ENCODE assay signal across 31 cellular contexts in genomic region chr11:93940395-93940794, GRCh38.
"Had no signal": no experiment of that assay in that cellular context is flagged by ENCODE, and none has a peak within 500 bp of the region (broad histone marks: within the 10 kb centered on the region; RNA-seq: fewer than 3 reads in every experiment).

No MANE protein-coding gene starts in this region.

- H3K4me3 ChIP-seq: gastrocnemius medialis, heart left ventricle had no signal

- H3K36me3 Mint-ChIP-seq: activated naive CD4-positive, alpha-beta T cell treated with anti-CD3 and anti-CD28 coated beads, Interleukin-2, amount 10 ng/mL, durations not matched to agents 7 days and 5 days; activated naive CD8-positive, alpha-beta T cell had no signal

- H3K9me3 Mint-ChIP-seq: activated CD4-positive, alpha-beta memory T cell treated with anti-CD3 and anti-CD28 coated beads, Interleukin-2, amount 10 ng/mL, durations not matched to agents 7 days and 5 days; activated CD4-positive, alpha-beta T cell treated with anti-CD3 and anti-CD28 coated beads, Interleukin-2, amount 10 ng/mL, durations not matched to agents 24 days and 14 days; activated naive CD4-positive, alpha-beta T cell treated with anti-CD3 and anti-CD28 coated beads, Interleukin-2, amount 10 ng/mL, durations not matched to agents 7 days and 5 days; activated T-cell treated with anti-CD3 and anti-CD28 coated beads, Interleukin-2, amount 50 U/mL, for 24 hours; activated T-cell treated with anti-CD3 and anti-CD28 coated beads, Interleukin-2, amount 50 U/mL, for 72 hours; T-helper 2 cell treated with Interferon-gamma antibody and Interleukin-4, amounts not matched to agents 5 μg/mL and 100 μg/mL, for 36 hours had no signal

- DNase-seq: activated CD4-positive, alpha-beta memory T cell treated with anti-CD3 and anti-CD28 coated beads, Interleukin-2, amount 10 ng/mL, durations not matched to agents 7 days and 5 days; activated CD4-positive, alpha-beta T cell treated with anti-CD3 and anti-CD28 coated beads for 36 hours; activated CD4-positive, alpha-beta T cell treated with anti-CD3 and anti-CD28 coated beads, Interleukin-2, amount 10 ng/mL, durations not matched to agents 24 days and 14 days; activated CD4-positive, CD25-positive, alpha-beta regulatory T cell; activated CD4-positive, CD25-positive, alpha-beta regulatory T cell treated with anti-CD3 and anti-CD28 coated beads, Interleukin-2, amount 50 U/mL, for 72 hours; activated CD8-positive, alpha-beta memory T cell treated with anti-CD3 and anti-CD28 coated beads, Interleukin-2, amount 50 U/mL, for 48 hours; activated gamma-delta T cell; activated naive CD4-positive, alpha-beta T cell; activated naive CD4-positive, alpha-beta T cell treated with anti-CD3 and anti-CD28 coated beads, Interleukin-2, amount 10 ng/mL, durations not matched to agents 7 days and 5 days; activated T-cell treated with anti-CD3 and anti-CD28 coated beads for 4 hours; activated T-cell treated with anti-CD3 and anti-CD28 coated beads, Interleukin-2, amount 50 U/mL, for 24 hours; activated T-cell treated with anti-CD3 and anti-CD28 coated beads, Interleukin-2, amount 50 U/mL, for 72 hours; amniotic stem cell; anterior cingulate cortex; brain microvascular endothelial cell; cortex of kidney; dermis blood vessel endothelial cell; effector CD8-positive, alpha-beta T cell; foreskin fibroblast; gastrocnemius medialis; glutamatergic neuron; heart left ventricle; T-helper 1 cell; T-helper 17 cell; T1000 had no signal

- FAIRE-seq: astrocyte, colon, endometrium, endothelial cell of umbilical vein had no signal

- ATAC-seq: activated CD4-positive, alpha-beta T cell treated with anti-CD3 and anti-CD28 coated beads for 36 hours; activated T-cell treated with anti-CD3 and anti-CD28 coated beads, Interleukin-2, amount 50 U/mL, for 72 hours; gastrocnemius medialis; heart left ventricle; T-helper 17 cell had no signal

- H3K27ac Mint-ChIP-seq: activated CD4-positive, alpha-beta memory T cell treated with anti-CD3 and anti-CD28 coated beads, Interleukin-2, amount 10 ng/mL, durations not matched to agents 7 days and 5 days; activated CD4-positive, alpha-beta T cell treated with anti-CD3 and anti-CD28 coated beads for 36 hours; activated CD4-positive, alpha-beta T cell treated with anti-CD3 and anti-CD28 coated beads, Interleukin-2, amount 10 ng/mL, durations not matched to agents 24 days and 14 days; activated naive CD4-positive, alpha-beta T cell treated with anti-CD3 and anti-CD28 coated beads, Interleukin-2, amount 10 ng/mL, durations not matched to agents 7 days and 5 days; activated naive CD8-positive, alpha-beta T cell; activated T-cell treated with anti-CD3 and anti-CD28 coated beads, Interleukin-2, amount 50 U/mL, for 24 hours; activated T-cell treated with anti-CD3 and anti-CD28 coated beads, Interleukin-2, amount 50 U/mL, for 72 hours; T-helper 17 cell; T-helper 2 cell treated with Interferon-gamma antibody and Interleukin-4, amounts not matched to agents 5 μg/mL and 100 μg/mL, for 36 hours had no signal

- H3K9me3 ChIP-seq: gastrocnemius medialis, heart left ventricle had no signal

- H3K27me3 ChIP-seq: brain microvascular endothelial cell, gastrocnemius medialis had no signal

- H3K36me3 ChIP-seq: brain microvascular endothelial cell, gastrocnemius medialis, heart left ventricle had no signal

- H3K4me1 ChIP-seq: gastrocnemius medialis, heart left ventricle had no signal

- H3K27ac ChIP-seq: brain microvascular endothelial cell, gastrocnemius medialis, heart left ventricle had no signal
